Comparison of ENCODE assay signal across 1 cellular context in the genomic region with DNA sequence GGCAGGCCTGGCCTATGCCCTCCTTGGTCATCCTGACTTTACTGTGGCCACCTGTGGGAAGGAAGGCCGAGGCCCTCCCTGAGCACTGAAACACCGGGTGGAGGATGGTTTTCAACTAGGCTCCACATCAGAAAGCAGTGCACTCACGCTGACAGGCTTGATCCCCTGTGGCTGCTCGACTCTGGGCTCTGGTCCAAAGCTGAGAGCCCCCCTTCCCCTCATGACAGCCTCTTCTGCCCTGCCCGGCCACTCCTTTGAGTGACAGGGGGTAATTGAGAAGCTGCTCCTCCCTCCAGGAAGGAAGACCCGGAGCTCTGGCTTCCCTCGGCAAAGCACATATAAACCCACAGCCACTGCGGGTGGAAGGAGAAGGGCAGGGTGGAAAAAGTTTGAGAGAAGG.
TF ChIP-seq lines count a peak whose summit lies in the region.

No MANE protein-coding gene starts in this region.

TF ChIP-seq in K562, 482 proteins besides CTCF, POLR2A, EP300 and RAD21:
- 0 out of 2 replicates have a peak, but pooled peaks have one; percentile 6 for TF ChIP-seq PBX2 (CRISPR knock-in tag; IDR thresholded peaks at IDR 0.05; ENCODE audit: low read depth)
- peak; percentile 60; the same call in 1 of the 2 replicates for TF ChIP-seq PBX2 (tag; conservative IDR thresholded peaks at IDR 0.05; ENCODE audit: low read depth)
- peak; percentile 86 for TF ChIP-seq PKNOX1 (IDR thresholded peaks at IDR 0.05)
- TF ChIP-seq, protein P1, sequence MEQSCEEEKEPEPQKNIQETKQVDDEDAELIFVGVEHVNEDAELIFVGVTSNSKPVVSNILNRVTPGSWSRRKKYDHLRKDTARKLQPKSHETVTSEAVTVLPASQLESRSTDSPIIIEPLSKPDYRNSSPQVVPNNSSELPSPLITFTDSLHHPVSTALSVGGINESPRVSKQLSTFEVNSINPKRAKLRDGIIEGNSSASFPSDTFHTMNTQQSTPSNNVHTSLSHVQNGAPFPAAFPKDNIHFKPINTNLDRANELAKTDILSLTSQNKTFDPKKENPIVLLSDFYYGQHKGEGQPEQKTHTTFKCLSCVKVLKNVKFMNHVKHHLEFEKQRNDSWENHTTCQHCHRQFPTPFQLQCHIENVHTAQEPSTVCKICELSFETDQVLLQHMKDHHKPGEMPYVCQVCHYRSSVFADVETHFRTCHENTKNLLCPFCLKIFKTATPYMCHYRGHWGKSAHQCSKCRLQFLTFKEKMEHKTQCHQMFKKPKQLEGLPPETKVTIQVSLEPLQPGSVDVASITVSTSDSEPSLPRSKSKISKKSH (CRISPR knock-in tag; IDR thresholded peaks at IDR 0.05) = no peak
